Comparison of ENCODE assay signal across 1 cellular context in the genomic region with DNA sequence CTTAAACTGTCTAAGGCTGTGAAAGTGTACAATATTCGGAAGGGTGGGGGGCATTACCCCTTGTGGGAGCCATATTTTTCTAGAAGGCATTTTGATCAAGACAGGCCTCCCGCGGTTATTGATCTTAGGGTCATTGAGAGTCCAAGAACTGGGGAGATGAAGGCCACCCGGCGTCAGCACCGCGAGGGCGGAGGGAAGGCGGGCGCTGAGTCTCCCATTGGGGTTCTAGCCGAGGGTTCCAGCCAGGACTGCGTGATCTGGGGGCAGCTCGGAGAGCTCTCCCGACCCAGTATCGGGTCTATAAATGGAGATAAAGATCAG.
TF ChIP-seq lines count a peak whose summit lies in the region.

No MANE protein-coding gene starts in this region.

TF ChIP-seq in A549, 52 proteins besides CTCF, POLR2A, EP300 and RAD21 (continued from another document):
- TF ChIP-seq GATA3 (IDR thresholded peaks at IDR 0.05; ENCODE audit: borderline replicate concordance) (no peak), RARB (CRISPR knock-in tag; IDR thresholded peaks at IDR 0.05) (no peak), FOXS1 (CRISPR knock-in tag; IDR thresholded peaks at IDR 0.05) (no peak), JUN (IDR thresholded peaks at IDR 0.05) (no peak), CBX8 (IDR thresholded peaks at IDR 0.05) (no peak)
- TF ChIP-seq, protein P1, sequence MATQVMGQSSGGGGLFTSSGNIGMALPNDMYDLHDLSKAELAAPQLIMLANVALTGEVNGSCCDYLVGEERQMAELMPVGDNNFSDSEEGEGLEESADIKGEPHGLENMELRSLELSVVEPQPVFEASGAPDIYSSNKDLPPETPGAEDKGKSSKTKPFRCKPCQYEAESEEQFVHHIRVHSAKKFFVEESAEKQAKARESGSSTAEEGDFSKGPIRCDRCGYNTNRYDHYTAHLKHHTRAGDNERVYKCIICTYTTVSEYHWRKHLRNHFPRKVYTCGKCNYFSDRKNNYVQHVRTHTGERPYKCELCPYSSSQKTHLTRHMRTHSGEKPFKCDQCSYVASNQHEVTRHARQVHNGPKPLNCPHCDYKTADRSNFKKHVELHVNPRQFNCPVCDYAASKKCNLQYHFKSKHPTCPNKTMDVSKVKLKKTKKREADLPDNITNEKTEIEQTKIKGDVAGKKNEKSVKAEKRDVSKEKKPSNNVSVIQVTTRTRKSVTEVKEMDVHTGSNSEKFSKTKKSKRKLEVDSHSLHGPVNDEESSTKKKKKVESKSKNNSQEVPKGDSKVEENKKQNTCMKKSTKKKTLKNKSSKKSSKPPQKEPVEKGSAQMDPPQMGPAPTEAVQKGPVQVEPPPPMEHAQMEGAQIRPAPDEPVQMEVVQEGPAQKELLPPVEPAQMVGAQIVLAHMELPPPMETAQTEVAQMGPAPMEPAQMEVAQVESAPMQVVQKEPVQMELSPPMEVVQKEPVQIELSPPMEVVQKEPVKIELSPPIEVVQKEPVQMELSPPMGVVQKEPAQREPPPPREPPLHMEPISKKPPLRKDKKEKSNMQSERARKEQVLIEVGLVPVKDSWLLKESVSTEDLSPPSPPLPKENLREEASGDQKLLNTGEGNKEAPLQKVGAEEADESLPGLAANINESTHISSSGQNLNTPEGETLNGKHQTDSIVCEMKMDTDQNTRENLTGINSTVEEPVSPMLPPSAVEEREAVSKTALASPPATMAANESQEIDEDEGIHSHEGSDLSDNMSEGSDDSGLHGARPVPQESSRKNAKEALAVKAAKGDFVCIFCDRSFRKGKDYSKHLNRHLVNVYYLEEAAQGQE (IDR thresholded peaks at IDR 0.05), result no peak
